ENCODE assay signal across 17 cellular contexts in the genomic region with DNA sequence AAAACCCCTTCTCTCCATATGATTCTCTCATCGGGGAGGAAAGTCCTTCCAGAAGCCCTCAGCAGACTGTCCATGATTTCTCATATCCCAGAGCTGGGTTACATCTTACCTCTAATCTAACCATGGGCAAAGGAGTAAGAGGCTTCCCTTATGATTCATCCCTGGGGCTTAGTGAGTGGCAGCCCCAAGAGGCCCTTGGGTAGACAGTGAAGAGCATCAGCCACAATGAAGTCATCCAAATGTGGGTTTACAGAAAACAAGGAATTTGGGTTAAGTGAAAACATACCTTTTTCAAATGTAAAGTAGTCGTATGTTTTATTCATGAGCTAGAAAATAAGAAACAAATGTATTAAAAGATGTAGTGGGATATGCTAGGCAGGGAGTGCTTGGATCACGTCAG. TPM values are rescaled to one million over a fixed set of nuclear protein-coding genes. Genes with fewer than 3 reads are reported as not detected.
DNase-seq lines count a peak whose midpoint lies in the region; ATAC-seq, FAIRE-seq and TF ChIP-seq lines count a peak whose summit lies in the region.
"Had no signal": no experiment of that assay in that cellular context is flagged by ENCODE, and none has a peak within 500 bp of the region (broad histone marks: within the 10 kb centered on the region; RNA-seq: fewer than 3 reads in every experiment).

No MANE protein-coding gene starts in this region.

- H3K27ac ChIP-seq in BLaER1 treated with 17β-estradiol and CSF1 and Interleukin-3, amounts not matched to agents 10 nM and 100 nM: no peak overlapping the region
- H3K27ac ChIP-seq in astrocyte (ENCODE audit: low read depth, low read length) (peak overlapping the region; percentile 39), mesenchymal stem cell (ENCODE audit: low read length, poor library complexity, severe bottlenecking) (no peak overlapping the region)
- H3K27ac ChIP-seq: ovary, RWPE1 had no signal

- no peak overlapping the region for H2AK5ac ChIP-seq in mesenchymal stem cell (ENCODE audit: low read length, severe bottlenecking)

- no peaks in the 10 kb centered on the region for H3K36me3 ChIP-seq in BLaER1 treated with 17β-estradiol and CSF1 and Interleukin-3, amounts not matched to agents 10 nM and 100 nM
- H3K36me3 ChIP-seq in astrocyte (ENCODE audit: insufficient read depth, low read length) (no peaks in the 10 kb centered on the region), mesenchymal stem cell (ENCODE audit: control insufficient read depth in 1 of 2, insufficient read depth in 2 of 2, low read depth in 1 of 2, low read length in 2 of 2) (no peaks in the 10 kb centered on the region)
- H3K36me3 ChIP-seq: ovary had no signal

- no peak overlapping the region for H3K23ac ChIP-seq in mesenchymal stem cell (ENCODE audit: low read length in 2 of 2)

- H2BK120ac ChIP-seq in mesenchymal stem cell (ENCODE audit: low read depth, low read length): no peak overlapping the region

- peaks cover 9% of the 10 kb centered on the region for H3K9me3 Mint-ChIP-seq in astrocyte (ENCODE audit: unreplicated experiment)
- H3K9me3 Mint-ChIP-seq: activated T-cell treated with anti-CD3 and anti-CD28 coated beads, Interleukin-2, amount 50 U/mL, for 24 hours had no signal

- H3K4me2 ChIP-seq in BLaER1 treated with 17β-estradiol and CSF1 and Interleukin-3, amounts not matched to agents 10 nM and 100 nM: peak overlapping the region in 9 of 11 experiments; percentile 0 to 52 (median 13); a peak in 13 of 22 replicates
- H3K4me2 ChIP-seq in astrocyte (ENCODE audit: low read length) (peak overlapping the region; percentile 23), mesenchymal stem cell (ENCODE audit: low read length, poor library complexity, severe bottlenecking) (no peak overlapping the region)

- H3K4me1 Mint-ChIP-seq in astrocyte (ENCODE audit: low read depth, unreplicated experiment): peaks cover 47% of the 10 kb centered on the region

- H2BK12ac ChIP-seq in mesenchymal stem cell (ENCODE audit: low read length in 2 of 2): no peak overlapping the region

- H3K4me1 ChIP-seq in BLaER1 treated with 17β-estradiol and CSF1 and Interleukin-3, amounts not matched to agents 10 nM and 100 nM: peaks cover 52 to 72% (median 62%) of the 10 kb centered on the region in 10 experiments
- H3K4me1 ChIP-seq in astrocyte (ENCODE audit: insufficient read depth, low read length) (peaks cover 39% of the 10 kb centered on the region), mesenchymal stem cell (ENCODE audit: control insufficient read depth, insufficient read depth, low read depth, low read length) (peaks cover 5% of the 10 kb centered on the region)
- H3K4me1 ChIP-seq: Caco-2 had no signal

- H2BK5ac ChIP-seq in mesenchymal stem cell (ENCODE audit: low read depth, low read length, poor library complexity, severe bottlenecking): no peak overlapping the region

- POLR2A ChIA-PET in HEK293T (lab: Yijun Ruan, JAX): no interaction called here

- FAIRE-seq in HTR-8/SVneo (lab: Jason Lieb, UNC) (no peak), astrocyte (lab: Jason Lieb, UNC) (no peak)
- FAIRE-seq: frontal cortex, GM12891 had no signal

- no peak overlapping the region for H3K14ac ChIP-seq in mesenchymal stem cell (ENCODE audit: low read length in 2 of 2)

- ATAC-seq in GM18511 (IDR thresholded peaks at IDR 0.05; ENCODE audit: unreplicated experiment): no peak
- ATAC-seq: HCT116, left ventricle myocardium superior had no signal

- no peak overlapping the region for H3K4me3 Mint-ChIP-seq in astrocyte (ENCODE audit: unreplicated experiment)
- H3K4me3 Mint-ChIP-seq: activated T-cell treated with anti-CD3 and anti-CD28 coated beads, Interleukin-2, amount 50 U/mL, for 24 hours had no signal

- H4K91ac ChIP-seq in mesenchymal stem cell (ENCODE audit: low read length): no peak overlapping the region

- peaks cover 0 to 15% (median 0%) of the 10 kb centered on the region in 11 experiments; a peak in 3 of 22 replicates for H3K9me3 ChIP-seq in BLaER1 treated with 17β-estradiol and CSF1 and Interleukin-3, amounts not matched to agents 10 nM and 100 nM (replicated peaks in 1 of 11)
- H3K9me3 ChIP-seq in astrocyte (ENCODE audit: insufficient read depth, low read depth, low read length) (no peaks in the 10 kb centered on the region), mesenchymal stem cell (ENCODE audit: control insufficient read depth, low read length) (no peaks in the 10 kb centered on the region)
- H3K9me3 ChIP-seq: Caco-2, ovary had no signal

- no peaks in the 10 kb centered on the region for H3K79me1 ChIP-seq in mesenchymal stem cell (replicated peaks; ENCODE audit: low read length, poor library complexity, severe bottlenecking)

- no peak overlapping the region for H3K4ac ChIP-seq in mesenchymal stem cell (ENCODE audit: low read depth in 1 of 2, low read length in 2 of 2)

- peaks cover 1% of the 10 kb centered on the region for H3K36me3 Mint-ChIP-seq in astrocyte (ENCODE audit: low read depth, unreplicated experiment)

- 74% methylated on average over 3 of the region's 3 CpGs for WGBS in mesenchymal stem cell

- no peak overlapping the region for H4K8ac ChIP-seq in mesenchymal stem cell (ENCODE audit: low read length)

- no peak overlapping the region for H2BK15ac ChIP-seq in mesenchymal stem cell (ENCODE audit: low read depth, poor library complexity, severe bottlenecking)

- no peak overlapping the region for H2AFZ ChIP-seq in astrocyte (ENCODE audit: low read depth, low read length)
- no peak overlapping the region for H2AFZ ChIP-seq in mesenchymal stem cell (ENCODE audit: low read depth, low read length)

- H3K4me3 ChIP-seq in BLaER1 treated with 17β-estradiol and CSF1 and Interleukin-3, amounts not matched to agents 10 nM and 100 nM: no peak overlapping the region
- H3K4me3 ChIP-seq in astrocyte (ENCODE audit: insufficient read depth, low read depth, low read length): no peak overlapping the region
- H3K4me3 ChIP-seq in mesenchymal stem cell (ENCODE audit: insufficient read depth in 1 of 2, low read depth in 1 of 2, low read length in 2 of 2): no peak overlapping the region
- H3K4me3 ChIP-seq: ovary had no signal

- TF ChIP-seq CTCF in astrocyte (IDR thresholded peaks at IDR 0.05; ENCODE audit: insufficient read depth, low read depth, low read length): no peak

- peak overlapping the region; percentile 90 for H3K27ac Mint-ChIP-seq in astrocyte (ENCODE audit: unreplicated experiment)
- H3K27ac Mint-ChIP-seq: activated T-cell treated with anti-CD3 and anti-CD28 coated beads, Interleukin-2, amount 50 U/mL, for 24 hours had no signal

- DNase-seq in HTR-8/SVneo (ENCODE audit: insufficient read length, low spot score): peak; percentile 23
- DNase-seq in astrocyte (ENCODE audit: low read depth): peak; percentile 84
- peak; percentile 64 for DNase-seq in mesenchymal stem cell
- no peak for DNase-seq in DMS79 treated with DMSO at 0.1 percent for 48 hours (lab: John Stamatoyannopoulos, UW)
- DNase-seq in activated CD4-positive, CD25-positive, alpha-beta regulatory T cell (lab: John Stamatoyannopoulos, UW): no peak
- DNase-seq in HEK293T (ENCODE audit: extremely low spot score): no peak
- DNase-seq: activated T-cell treated with anti-CD3 and anti-CD28 coated beads, Interleukin-2, amount 50 U/mL, for 24 hours; Caco-2; left ventricle myocardium superior; NCI-H446; ovary had no signal

- CTCF ChIA-PET in HEK293T (lab: Yijun Ruan, JAX): interaction anchor here (1.0 kb wide), 1 partner anchor 78 kb away, joined by 3 read pairs; no protein-coding TSS in a partner anchor

- no peaks in the 10 kb centered on the region for H3K27me3 Mint-ChIP-seq in astrocyte (ENCODE audit: low read depth, unreplicated experiment)
- H3K27me3 Mint-ChIP-seq: activated T-cell treated with anti-CD3 and anti-CD28 coated beads, Interleukin-2, amount 50 U/mL, for 24 hours had no signal

- H3K27me3 ChIP-seq in BLaER1 treated with 17β-estradiol and CSF1 and Interleukin-3, amounts not matched to agents 10 nM and 100 nM: no peaks in the 10 kb centered on the region
- H3K27me3 ChIP-seq in astrocyte (ENCODE audit: insufficient read depth, low read length) (no peaks in the 10 kb centered on the region), mesenchymal stem cell (ENCODE audit: control insufficient read depth in 1 of 2, insufficient read depth in 1 of 2, low read length in 2 of 2) (no peaks in the 10 kb centered on the region)
- H3K27me3 ChIP-seq: ovary had no signal

- no peaks in the 10 kb centered on the region for H4K20me1 ChIP-seq in BLaER1 treated with 17β-estradiol and CSF1 and Interleukin-3, amounts not matched to agents 10 nM and 100 nM
- no peaks in the 10 kb centered on the region for H4K20me1 ChIP-seq in astrocyte (ENCODE audit: insufficient read depth, low read length)

- no peak overlapping the region for H3K18ac ChIP-seq in mesenchymal stem cell (ENCODE audit: low read depth in 1 of 2, low read length in 2 of 2)

- no peaks in the 10 kb centered on the region for H3K79me2 ChIP-seq in astrocyte (ENCODE audit: insufficient read depth, low read length)

- H3K9ac ChIP-seq in BLaER1 treated with 17β-estradiol and CSF1 and Interleukin-3, amounts not matched to agents 10 nM and 100 nM: no peak overlapping the region
- H3K9ac ChIP-seq in astrocyte (ENCODE audit: low read length) (no peak overlapping the region), mesenchymal stem cell (ENCODE audit: low read length) (no peak overlapping the region)

TF ChIP-seq in HEK293T, 16 proteins besides CTCF, POLR2A, EP300 and RAD21 (continues in another document):
- TF ChIP-seq, protein P1, sequence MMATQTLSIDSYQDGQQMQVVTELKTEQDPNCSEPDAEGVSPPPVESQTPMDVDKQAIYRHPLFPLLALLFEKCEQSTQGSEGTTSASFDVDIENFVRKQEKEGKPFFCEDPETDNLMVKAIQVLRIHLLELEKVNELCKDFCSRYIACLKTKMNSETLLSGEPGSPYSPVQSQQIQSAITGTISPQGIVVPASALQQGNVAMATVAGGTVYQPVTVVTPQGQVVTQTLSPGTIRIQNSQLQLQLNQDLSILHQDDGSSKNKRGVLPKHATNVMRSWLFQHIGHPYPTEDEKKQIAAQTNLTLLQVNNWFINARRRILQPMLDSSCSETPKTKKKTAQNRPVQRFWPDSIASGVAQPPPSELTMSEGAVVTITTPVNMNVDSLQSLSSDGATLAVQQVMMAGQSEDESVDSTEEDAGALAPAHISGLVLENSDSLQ (IDR thresholded peaks at IDR 0.05): no peak
- TF ChIP-seq HDGF (IDR thresholded peaks at IDR 0.05; ENCODE audit: borderline replicate concordance) (no peak), FOXA1 (IDR thresholded peaks at IDR 0.05) (no peak), LEF1 (IDR thresholded peaks at IDR 0.05; ENCODE audit: borderline replicate concordance) (no peak), L3MBTL2 (conservative IDR thresholded peaks at IDR 0.05) (no peak), ZNF384 (IDR thresholded peaks at IDR 0.05) (no peak), FOXM1 (IDR thresholded peaks at IDR 0.05; ENCODE audit: borderline replicate concordance) (no peak), ARNT (IDR thresholded peaks at IDR 0.05) (no peak), SUZ12 (IDR thresholded peaks at IDR 0.05) (no peak), CTBP1 (IDR thresholded peaks at IDR 0.05; ENCODE audit: borderline replicate concordance) (no peak), BHLHE40 (IDR thresholded peaks at IDR 0.05; ENCODE audit: borderline replicate concordance) (no peak), SP1 (IDR thresholded peaks at IDR 0.05) (no peak), FOXK2 (IDR thresholded peaks at IDR 0.05) (no peak)

RNA-seq across cellular contexts. Expression of a gene that starts 54.1 kb away (rescaled TPM):
- 54.8 and 62.7 TPM in 2 replicates for total RNA-seq in astrocyte
- 62.4 TPM for polyA plus RNA-seq in mesenchymal stem cell (2013, experiment 1 of 2)
- polyA plus RNA-seq in mesenchymal stem cell (2013, experiment 2 of 2): 63.9 TPM

Comparison
In these comparisons a context has a peak if more than half of its experiments do, and no peak if none do; other contexts are left out.
1. DNase-seq: peak in HTR-8/SVneo (single experiment), astrocyte (single experiment) and mesenchymal stem cell (single experiment); none in DMS79 treated with DMSO at 0.1 percent for 48 hours (single experiment), activated CD4-positive, CD25-positive, alpha-beta regulatory T cell (0 of 4) and HEK293T (single experiment).